25 cellular contexts compared by ENCODE assay signal in the genomic region with DNA sequence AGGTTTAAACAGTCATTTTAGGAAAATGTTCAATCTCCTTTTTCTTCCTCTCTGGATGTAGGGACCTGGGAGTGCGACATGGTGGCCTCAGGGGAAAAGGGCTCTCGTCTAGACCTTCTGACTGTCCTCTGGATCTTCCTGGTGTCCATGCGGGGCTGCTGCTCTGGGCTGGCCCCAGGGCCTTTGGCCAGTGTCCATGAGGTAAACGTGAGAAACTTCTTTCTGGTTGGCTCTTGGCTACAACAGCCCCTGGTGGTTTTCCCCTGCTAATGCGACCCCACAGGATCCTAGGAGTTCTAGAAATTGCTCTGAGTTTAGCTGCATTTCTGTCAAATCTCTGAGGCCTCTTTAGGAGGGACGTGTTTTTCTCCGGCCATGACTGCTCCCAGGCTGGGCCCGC.
DNase-seq lines count a peak whose midpoint lies in the region; ATAC-seq, FAIRE-seq and TF ChIP-seq lines count a peak whose summit lies in the region.
"Had no signal": no experiment of that assay in that cellular context is flagged by ENCODE, and none has a peak within 500 bp of the region (broad histone marks: within the 10 kb centered on the region; RNA-seq: fewer than 3 reads in every experiment).

No MANE protein-coding gene starts in this region.

- TF ChIP-seq POLR2A in K562 (conservative IDR thresholded peaks at IDR 0.05) (no peak), thyroid gland (IDR thresholded peaks at IDR 0.05) (no peak)

- FAIRE-seq in K562 (lab: Jason Lieb, UNC) = no peak
- FAIRE-seq: A204.1, frontal cortex, GM12891, HTR-8/SVneo had no signal

- H3K9me3 ChIP-seq in HUES6 (ENCODE audit: control insufficient read depth, insufficient read depth, low read depth, low read length) (peaks cover 17% of the 10 kb centered on the region), K562 (replicated peaks; ENCODE audit: control insufficient read depth, insufficient read depth, low read depth, low read length) (no peaks in the 10 kb centered on the region), thyroid gland (no peaks in the 10 kb centered on the region)
- H3K9me3 ChIP-seq: left ventricle myocardium inferior, mucosa of descending colon, neutrophil, SJSA1 had no signal

- no peaks in the 10 kb centered on the region for H3K27me3 ChIP-seq in HUES6 (ENCODE audit: control insufficient read depth, insufficient read depth, low read length)
- H3K27me3 ChIP-seq in K562 (ENCODE audit: control insufficient read depth in 2 of 2, insufficient read depth in 2 of 2, low read length in 2 of 2) = peaks cover 0 to 6% of the 10 kb centered on the region in 2 experiments; a peak in 2 of 5 replicates
- no peaks in the 10 kb centered on the region for H3K27me3 ChIP-seq in kidney epithelial cell (ENCODE audit: control insufficient read depth, insufficient read depth, low read length)
- no peaks in the 10 kb centered on the region for H3K27me3 ChIP-seq in thyroid gland
- H3K27me3 ChIP-seq: neutrophil, SJSA1 had no signal

- intact Hi-C loops in K562 (cut with micrococcal nuclease) = no loop called here
- intact Hi-C loops in thyroid gland (cut with DNase I) = no loop called here

- CTCF ChIA-PET in K562 (lab: Yijun Ruan, JAX; ENCODE audit: low intra/inter-chr PET ratio) = no interaction called here

- in situ Hi-C loops in K562 (cut with MboI) = no loop called here

- H3K36me3 ChIP-seq in HUES6 (ENCODE audit: control insufficient read depth, insufficient read depth, low read length) (peaks cover 2% of the 10 kb centered on the region; the same call in 1 of the 2 replicates), K562 (ENCODE audit: control insufficient read depth, insufficient read depth, low read length) (no peaks in the 10 kb centered on the region), kidney epithelial cell (ENCODE audit: control insufficient read depth, insufficient read depth, low read length) (no peaks in the 10 kb centered on the region), thyroid gland (no peaks in the 10 kb centered on the region)
- H3K36me3 ChIP-seq: BLaER1 treated with 17β-estradiol and CSF1 and Interleukin-3, amounts not matched to agents 10 nM and 100 nM; left ventricle myocardium inferior; neutrophil; SJSA1 had no signal

- BruUV-seq in K562 (replicated peaks; lab: Mats Ljungman, UMichigan) = no TSS peak

- 0 out of 2 replicates have a peak, but pooled peaks have one; percentile 5 for TF ChIP-seq CTCF in AG10803 (conservative IDR thresholded peaks at IDR 0.05; ENCODE audit: low read length)
- 0 out of 6 replicates have a peak, but pooled peaks of 1 of the 3 experiments have one; percentile 6 for TF ChIP-seq CTCF in K562 (IDR thresholded peaks at IDR 0.05 in 2 of 3, conservative IDR thresholded peaks at IDR 0.05 in 1 of 3; ENCODE audit: insufficient read depth in 2 of 3, low read depth in 1 of 3, low read length in 3 of 3)
- peak; percentile 24 for TF ChIP-seq CTCF in kidney epithelial cell (IDR thresholded peaks at IDR 0.05; ENCODE audit: insufficient read depth, low read length, poor library complexity, severe bottlenecking)
- no peak for TF ChIP-seq CTCF in thyroid gland (IDR thresholded peaks at IDR 0.05)

- no peak overlapping the region for H3K4me2 ChIP-seq in K562 (ENCODE audit: insufficient read depth, low read length)
- H3K4me2 ChIP-seq: BLaER1 treated with 17β-estradiol and CSF1 and Interleukin-3, amounts not matched to agents 10 nM and 100 nM had no signal

- POLR2A ChIA-PET in K562 (lab: Yijun Ruan, JAX) = interaction anchor here (0.7 kb wide), 1 partner anchor 9 kb away, joined by 3 read pairs; no protein-coding TSS in a partner anchor

- no peak for TF ChIP-seq RAD21 in K562 (CRISPR knock-in tag; conservative IDR thresholded peaks at IDR 0.05 in 1 of 2, IDR thresholded peaks at IDR 0.05 in 1 of 2)

- WGBS in K562 (ENCODE audit: insufficient coverage, low coverage, missing lambda C conversion rate) = 15% methylated on average over 8 of the region's 8 CpGs
- WGBS in thyroid gland, 2 donors = 81 to 83% methylated on average over 8 of the region's 8 CpGs

- ATAC-seq in K562 (peak; percentile 72), GM19467 (IDR thresholded peaks at IDR 0.05; ENCODE audit: unreplicated experiment) (no peak), HG02588 (IDR thresholded peaks at IDR 0.05; ENCODE audit: unreplicated experiment) (no peak)
- ATAC-seq: mucosa of descending colon had no signal

- no peaks in the 10 kb centered on the region for H3K79me2 ChIP-seq in K562 (ENCODE audit: control insufficient read depth, insufficient read depth, low read length)

- H3K9ac ChIP-seq in HUES6 (ENCODE audit: low read length) = peak overlapping the region; percentile 64
- H3K9ac ChIP-seq in K562 (ENCODE audit: insufficient read depth in 1 of 2, low read depth in 2 of 2, low read length in 2 of 2) = no peak overlapping the region
- H3K9ac ChIP-seq: BLaER1 treated with 17β-estradiol and CSF1 and Interleukin-3, amounts not matched to agents 10 nM and 100 nM had no signal

- H3K4me1 ChIP-seq in HUES6 (ENCODE audit: control insufficient read depth, insufficient read depth, low read length) = peaks cover 11% of the 10 kb centered on the region; the same call in 1 of the 2 replicates
- no peaks in the 10 kb centered on the region; a peak in 1 of 5 replicates for H3K4me1 ChIP-seq in K562 (replicated peaks in 1 of 2; ENCODE audit: control insufficient read depth in 2 of 2, insufficient read depth in 2 of 2, low read length in 2 of 2)
- H3K4me1 ChIP-seq in thyroid gland = no peaks in the 10 kb centered on the region
- H3K4me1 ChIP-seq: BLaER1 treated with 17β-estradiol and CSF1 and Interleukin-3, amounts not matched to agents 10 nM and 100 nM; left ventricle myocardium inferior; SJSA1 had no signal

- no peak overlapping the region for H2AFZ ChIP-seq in K562 (ENCODE audit: low read depth, low read length)

- TF ChIP-seq EP300 in K562 (IDR thresholded peaks at IDR 0.05; ENCODE audit: low read length) = no peak

- DNase-seq in AG10803 (ENCODE audit: low read depth) (no peak), K562 (ENCODE audit: extremely low read depth in 1 of 4, low spot score in 3 of 4) (no peak), kidney epithelial cell (ENCODE audit: low read depth) (no peak), T-helper 1 cell (no peak), thyroid gland (no peak)
- DNase-seq: activated CD4-positive, alpha-beta T cell treated with anti-CD3 and anti-CD28 coated beads for 1 hour; activated naive CD8-positive, alpha-beta T cell treated with anti-CD3 and anti-CD28 coated beads for 36 hours; GF-D8; left ventricle myocardium inferior; MM.1S; mucosa of descending colon; NCI-H1694 treated with DMSO at 0.1 percent for 48 hours; OCI-M1; substantia nigra; T-helper 9 cell had no signal

- H3K9me1 ChIP-seq in K562 (ENCODE audit: control insufficient read depth, insufficient read depth, low read length) = no peaks in the 10 kb centered on the region

- H3K27ac ChIP-seq in HUES6 (ENCODE audit: low read depth, low read length) (peak overlapping the region; percentile 62; the same call in 1 of the 2 replicates), K562 (ENCODE audit: extremely low read depth, low read depth, low read length) (no peak overlapping the region), thyroid gland (no peak overlapping the region)
- H3K27ac ChIP-seq: BLaER1 treated with 17β-estradiol and CSF1 and Interleukin-3, amounts not matched to agents 10 nM and 100 nM; left ventricle myocardium inferior; neutrophil; SJSA1 had no signal

- no peaks in the 10 kb centered on the region for H4K20me1 ChIP-seq in K562 (replicated peaks; ENCODE audit: control insufficient read depth, insufficient read depth, low read length)
- H4K20me1 ChIP-seq: BLaER1 treated with 17β-estradiol and CSF1 and Interleukin-3, amounts not matched to agents 10 nM and 100 nM had no signal

- H3K4me3 ChIP-seq in AG10803 (ENCODE audit: low read length) (no peak overlapping the region), HUES6 (ENCODE audit: low read depth, low read length) (no peak overlapping the region), K562 (no peak overlapping the region), kidney epithelial cell (ENCODE audit: low read depth, low read length) (no peak overlapping the region), thyroid gland (replicated peaks in 1 of 3) (no peak overlapping the region)
- H3K4me3 ChIP-seq: BLaER1 treated with 17β-estradiol and CSF1 and Interleukin-3, amounts not matched to agents 10 nM and 100 nM; left ventricle myocardium inferior; mucosa of descending colon; SJSA1 had no signal

TF ChIP-seq in K562, 482 proteins besides CTCF, POLR2A, EP300 and RAD21:
- TF ChIP-seq ZBTB1 (CRISPR knock-in tag; IDR thresholded peaks at IDR 0.05; ENCODE audit: borderline replicate concordance, low read depth) (no peak), ZNF41 (CRISPR knock-in tag; conservative IDR thresholded peaks at IDR 0.05) (no peak), CEBPG (CRISPR knock-in tag; IDR thresholded peaks at IDR 0.05) (no peak), CEBPG (tag; conservative IDR thresholded peaks at IDR 0.05 in 1 of 2, IDR thresholded peaks at IDR 0.05 in 1 of 2) (no peak), ZNF3 (CRISPR knock-in tag; IDR thresholded peaks at IDR 0.05) (no peak), KHSRP (IDR thresholded peaks at IDR 0.05) (no peak), TAL1 (IDR thresholded peaks at IDR 0.05) (no peak)
- TF ChIP-seq, protein P1, sequence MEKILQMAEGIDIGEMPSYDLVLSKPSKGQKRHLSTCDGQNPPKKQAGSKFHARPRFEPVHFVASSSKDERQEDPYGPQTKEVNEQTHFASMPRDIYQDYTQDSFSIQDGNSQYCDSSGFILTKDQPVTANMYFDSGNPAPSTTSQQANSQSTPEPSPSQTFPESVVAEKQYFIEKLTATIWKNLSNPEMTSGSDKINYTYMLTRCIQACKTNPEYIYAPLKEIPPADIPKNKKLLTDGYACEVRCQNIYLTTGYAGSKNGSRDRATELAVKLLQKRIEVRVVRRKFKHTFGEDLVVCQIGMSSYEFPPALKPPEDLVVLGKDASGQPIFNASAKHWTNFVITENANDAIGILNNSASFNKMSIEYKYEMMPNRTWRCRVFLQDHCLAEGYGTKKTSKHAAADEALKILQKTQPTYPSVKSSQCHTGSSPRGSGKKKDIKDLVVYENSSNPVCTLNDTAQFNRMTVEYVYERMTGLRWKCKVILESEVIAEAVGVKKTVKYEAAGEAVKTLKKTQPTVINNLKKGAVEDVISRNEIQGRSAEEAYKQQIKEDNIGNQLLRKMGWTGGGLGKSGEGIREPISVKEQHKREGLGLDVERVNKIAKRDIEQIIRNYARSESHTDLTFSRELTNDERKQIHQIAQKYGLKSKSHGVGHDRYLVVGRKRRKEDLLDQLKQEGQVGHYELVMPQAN (IDR thresholded peaks at IDR 0.05; ENCODE audit: borderline replicate concordance) = no peak

Comparison
In these comparisons a context has a peak if more than half of its experiments do, and no peak if none do; other contexts are left out.
1. CTCF ChIP-seq: peak in AG10803 (single experiment) and kidney epithelial cell (single experiment); none in thyroid gland (0 of 6).